2 cellular contexts compared by ENCODE assay signal in genomic region chr2:26449278-26450030, GRCh38.
TF ChIP-seq lines count a peak whose summit lies in the region.

No MANE protein-coding gene starts in this region.

TF ChIP-seq in HepG2, 621 proteins besides CTCF, POLR2A, EP300 and RAD21:
- TF ChIP-seq, protein P1, sequence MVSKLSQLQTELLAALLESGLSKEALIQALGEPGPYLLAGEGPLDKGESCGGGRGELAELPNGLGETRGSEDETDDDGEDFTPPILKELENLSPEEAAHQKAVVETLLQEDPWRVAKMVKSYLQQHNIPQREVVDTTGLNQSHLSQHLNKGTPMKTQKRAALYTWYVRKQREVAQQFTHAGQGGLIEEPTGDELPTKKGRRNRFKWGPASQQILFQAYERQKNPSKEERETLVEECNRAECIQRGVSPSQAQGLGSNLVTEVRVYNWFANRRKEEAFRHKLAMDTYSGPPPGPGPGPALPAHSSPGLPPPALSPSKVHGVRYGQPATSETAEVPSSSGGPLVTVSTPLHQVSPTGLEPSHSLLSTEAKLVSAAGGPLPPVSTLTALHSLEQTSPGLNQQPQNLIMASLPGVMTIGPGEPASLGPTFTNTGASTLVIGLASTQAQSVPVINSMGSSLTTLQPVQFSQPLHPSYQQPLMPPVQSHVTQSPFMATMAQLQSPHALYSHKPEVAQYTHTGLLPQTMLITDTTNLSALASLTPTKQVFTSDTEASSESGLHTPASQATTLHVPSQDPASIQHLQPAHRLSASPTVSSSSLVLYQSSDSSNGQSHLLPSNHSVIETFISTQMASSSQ (IDR thresholded peaks at IDR 0.05; ENCODE audit: low read depth), result no peak
- TF ChIP-seq, protein P1 (CRISPR knock-in tag; IDR thresholded peaks at IDR 0.05; ENCODE audit: borderline replicate concordance), result no peak
- TF ChIP-seq PPARG (CRISPR knock-in tag; conservative IDR thresholded peaks at IDR 0.05), result no peak
- TF ChIP-seq ZNF230 (CRISPR knock-in tag; IDR thresholded peaks at IDR 0.05), result no peak
TF ChIP-seq in HepG2: peak in this region for 0.

TF ChIP-seq in HEK293T, 16 proteins besides CTCF, POLR2A, EP300 and RAD21:
- TF ChIP-seq FOXM1 (IDR thresholded peaks at IDR 0.05; ENCODE audit: borderline replicate concordance) (no peak), FOXA1 (IDR thresholded peaks at IDR 0.05) (no peak)
